In genomic region chr2:23354554-23354953, GRCh38 we compare ENCODE assay signal across 20 cellular contexts. TPM values are rescaled to one million over a fixed set of nuclear protein-coding genes. Genes with fewer than 3 reads are reported as not detected.
A peak's percentile ranks its signal among the peaks of the same experiment; 100 is the strongest.
DNase-seq lines count a peak whose midpoint lies in the region; ATAC-seq, FAIRE-seq and TF ChIP-seq lines count a peak whose summit lies in the region.
"Had no signal": no experiment of that assay in that cellular context is flagged by ENCODE, and none has a peak within 500 bp of the region (broad histone marks: within the 10 kb centered on the region; RNA-seq: fewer than 3 reads in every experiment).

No MANE protein-coding gene starts in this region.

- H3K36me3 Mint-ChIP-seq in natural killer cell treated with Interleukin-12 subunit alpha and Interleukin-12 subunit beta and Interleukin-15 and Interleukin-18, amount 100 ng/mL, for 72 hours: no peaks in the 10 kb centered on the region

- H3K27ac Mint-ChIP-seq in natural killer cell treated with Interleukin-12 subunit alpha and Interleukin-12 subunit beta and Interleukin-15 and Interleukin-18, amount 100 ng/mL, for 72 hours: no peak overlapping the region
- H3K27ac Mint-ChIP-seq: activated CD8-positive, alpha-beta T cell treated with anti-CD3 and anti-CD28 coated beads, Interleukin-2, amount 10 ng/mL, durations not matched to agents 7 days and 5 days; activated T-helper 2 cell treated with anti-CD3 and anti-CD28 coated beads, Interferon-gamma antibody, Interleukin-2, Interleukin-4, amounts not matched to agents 10 μg/mL and 5 μg/mL and 100 μg/mL, durations not matched to agents 14 hours and 24 hours and 36 hours had no signal

- no peaks in the 10 kb centered on the region for H3K4me1 Mint-ChIP-seq in natural killer cell treated with Interleukin-12 subunit alpha and Interleukin-12 subunit beta and Interleukin-15 and Interleukin-18, amount 100 ng/mL, for 72 hours (ENCODE audit: low read depth in 2 of 2)

- no peaks in the 10 kb centered on the region for H3K9me3 Mint-ChIP-seq in natural killer cell treated with Interleukin-12 subunit alpha and Interleukin-12 subunit beta and Interleukin-15 and Interleukin-18, amount 100 ng/mL, for 72 hours
- H3K9me3 Mint-ChIP-seq: activated T-helper 2 cell treated with anti-CD3 and anti-CD28 coated beads, Interferon-gamma antibody, Interleukin-2, Interleukin-4, amounts not matched to agents 10 μg/mL and 5 μg/mL and 100 μg/mL, durations not matched to agents 14 hours and 24 hours and 36 hours had no signal

- H3K27me3 Mint-ChIP-seq in natural killer cell treated with Interleukin-12 subunit alpha and Interleukin-12 subunit beta and Interleukin-15 and Interleukin-18, amount 100 ng/mL, for 72 hours: peaks cover 24 to 34% of the 10 kb centered on the region in 2 donors

- FAIRE-seq in GM18507 (lab: Jason Lieb, UNC): peak; percentile 70
- FAIRE-seq in frontal cortex (lab: Jason Lieb, UNC): no peak
- no peak for FAIRE-seq in D721Med (lab: Jason Lieb, UNC)

- ATAC-seq in GM19452 (IDR thresholded peaks at IDR 0.05; ENCODE audit: unreplicated experiment) (peak; percentile 45), HG02763 (IDR thresholded peaks at IDR 0.05; ENCODE audit: unreplicated experiment) (peak; percentile 74), HG03558 (IDR thresholded peaks at IDR 0.05; ENCODE audit: extremely low read depth, unreplicated experiment) (peak; percentile 60)
- ATAC-seq in natural killer cell treated with Interleukin-12 subunit alpha and Interleukin-12 subunit beta and Interleukin-15 and Interleukin-18, amount 100 ng/mL, for 72 hours: no peak
- ATAC-seq: activated CD8-positive, alpha-beta T cell treated with anti-CD3 and anti-CD28 coated beads, Interleukin-2, amount 10 ng/mL, durations not matched to agents 7 days and 5 days had no signal

- no peak for TF ChIP-seq CTCF in D721Med (IDR thresholded peaks at IDR 0.05; ENCODE audit: insufficient read depth, missing control alignments)

- DNase-seq in GM18507 (ENCODE audit: extremely low spot score, insufficient read length, low read depth) (no peak), frontal cortex (ENCODE audit: low spot score in 2 of 2) (no peak), LoVo (ENCODE audit: low spot score) (no peak), D721Med (ENCODE audit: insufficient read length, low spot score) (no peak)
- no peak for DNase-seq in natural killer cell treated with Interleukin-12 subunit alpha and Interleukin-12 subunit beta and Interleukin-15 and Interleukin-18, amount 100 ng/mL, for 72 hours (ENCODE audit: low spot score)
- DNase-seq: activated CD8-positive, alpha-beta T cell treated with anti-CD3 and anti-CD28 coated beads, Interleukin-2, amount 10 ng/mL, durations not matched to agents 7 days and 5 days; anterior cingulate cortex; colonic mucosa; erythroblast; head of caudate nucleus; IMR-90; kidney glomerular epithelial cell; NCI-H1092 treated with DMSO at 0.1 percent for 48 hours; NCI-H2227 treated with DMSO at 0.1 percent for 48 hours; posterior cingulate gyrus; substantia nigra had no signal

- no peak overlapping the region for H3K4me3 Mint-ChIP-seq in natural killer cell treated with Interleukin-12 subunit alpha and Interleukin-12 subunit beta and Interleukin-15 and Interleukin-18, amount 100 ng/mL, for 72 hours
- H3K4me3 Mint-ChIP-seq: activated CD8-positive, alpha-beta T cell treated with anti-CD3 and anti-CD28 coated beads, Interleukin-2, amount 10 ng/mL, durations not matched to agents 7 days and 5 days had no signal

RNA-seq across cellular contexts. Expression of gene KLHL29, which starts 30.4 kb away (rescaled TPM):
- 14.3 TPM for total RNA-seq in frontal cortex
- under 1 TPM; 0.11 to 0.12 TPM for total RNA-seq in natural killer cell treated with Interleukin-12 subunit alpha and Interleukin-12 subunit beta and Interleukin-15 and Interleukin-18, amount 100 ng/mL, for 72 hours

Comparison
In these comparisons a context has a peak if more than half of its experiments do, and no peak if none do; other contexts are left out.
1. ATAC-seq: peak in GM19452 (single experiment), HG02763 (single experiment) and HG03558 (single experiment); none in natural killer cell treated with Interleukin-12 subunit alpha and Interleukin-12 subunit beta and Interleukin-15 and Interleukin-18, amount 100 ng/mL, for 72 hours (0 of 2).
2. RNA of gene KLHL29, which starts 30.4 kb away (total RNA-seq): 14.3 TPM in frontal cortex (single experiment); 0.11 to 0.12 TPM in natural killer cell treated with Interleukin-12 subunit alpha and Interleukin-12 subunit beta and Interleukin-15 and Interleukin-18, amount 100 ng/mL, for 72 hours; every median in the first group is over 10 times any median in the second.